Comparison of ENCODE assay signal across 28 cellular contexts in the genomic region with DNA sequence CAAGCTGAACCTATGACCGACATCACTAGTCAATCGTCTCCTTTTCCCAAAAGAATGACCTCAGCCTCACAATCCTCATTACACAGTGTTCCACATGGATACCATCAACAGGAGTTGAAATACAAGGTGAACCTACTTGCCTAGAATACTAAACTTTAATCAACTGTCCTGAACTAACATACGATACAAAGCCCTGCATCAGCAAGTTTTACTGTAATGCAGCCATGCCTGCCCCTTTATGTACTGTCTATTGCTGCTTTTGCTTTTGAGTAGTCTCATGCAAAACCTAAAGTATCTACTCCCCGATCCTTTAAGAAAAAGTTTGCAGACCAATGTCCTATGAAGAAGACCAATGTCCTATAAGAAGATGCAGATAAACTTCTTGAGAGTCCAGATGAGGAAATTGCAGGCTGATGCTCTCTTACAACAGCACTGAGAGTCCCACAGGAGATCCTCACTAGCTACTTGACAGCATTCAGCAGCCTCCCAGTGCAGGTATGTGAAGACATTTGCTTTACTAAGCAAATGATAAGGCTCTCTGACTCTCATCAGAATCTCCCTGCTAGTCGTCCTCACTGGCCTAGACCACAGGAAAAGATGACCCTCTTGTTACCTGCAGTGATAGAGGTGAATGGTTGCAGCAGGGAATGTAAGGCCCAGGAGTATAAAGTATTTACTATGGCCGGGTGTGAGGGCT.
"Had no signal": no experiment of that assay in that cellular context is flagged by ENCODE, and none has a peak within 500 bp of the region (broad histone marks: within the 10 kb centered on the region; RNA-seq: fewer than 3 reads in every experiment).

No MANE protein-coding gene starts in this region.

- H3K27me3 ChIP-seq: gastrocnemius medialis, right lobe of liver, tibial artery had no signal

- H3K4me1 ChIP-seq: parathyroid adenoma had no signal

- ATAC-seq: activated CD4-positive, alpha-beta T cell treated with anti-CD3 and anti-CD28 coated beads for 36 hours; activated naive CD4-positive, alpha-beta T cell treated with anti-CD3 and anti-CD28 coated beads, Interleukin-2, amount 50 U/mL, for 72 hours; activated T-helper 17 cell treated with anti-CD3 and anti-CD28 coated beads, Interleukin-2, amount 50 U/mL, for 72 hours; effector memory CD8-positive, alpha-beta T cell; esophagus mucosa; gastrocnemius medialis; left cardiac atrium had no signal

- H3K36me3 ChIP-seq: gastrocnemius medialis, right lobe of liver, tibial artery had no signal

- H3K4me3 Mint-ChIP-seq: activated B cell treated with CpG ODN at 0.5 μM for 24 hours; activated CD4-positive, alpha-beta T cell treated with anti-CD3 and anti-CD28 coated beads for 36 hours; activated T-cell treated with anti-CD3 and anti-CD28 coated beads, Interleukin-2, amount 50 U/mL, for 24 hours; activated T-helper 17 cell treated with anti-CD3 and anti-CD28 coated beads, Interleukin-2, amount 50 U/mL, for 72 hours; effector memory CD8-positive, alpha-beta T cell; nephron progenitor cell; stimulated activated naive CD8-positive, alpha-beta T cell treated with anti-CD3 and anti-CD28 coated beads, Interleukin-15, Interleukin-2, amounts not matched to agents 100 ng/mL and 50 ng/mL, for 24 hours had no signal

- H3K27me3 Mint-ChIP-seq: activated B cell treated with CpG ODN at 0.5 μM for 24 hours; activated CD4-positive, alpha-beta T cell treated with anti-CD3 and anti-CD28 coated beads for 36 hours; activated T-cell treated with anti-CD3 and anti-CD28 coated beads, Interleukin-2, amount 50 U/mL, for 24 hours; activated T-helper 17 cell treated with anti-CD3 and anti-CD28 coated beads, Interleukin-2, amount 50 U/mL, for 72 hours; effector memory CD8-positive, alpha-beta T cell; stimulated activated naive CD8-positive, alpha-beta T cell treated with anti-CD3 and anti-CD28 coated beads, Interleukin-15, Interleukin-2, amounts not matched to agents 100 ng/mL and 50 ng/mL, for 24 hours had no signal

- H3K27ac Mint-ChIP-seq: activated B cell treated with CpG ODN at 0.5 μM for 24 hours; activated CD4-positive, alpha-beta T cell treated with anti-CD3 and anti-CD28 coated beads for 36 hours; activated naive CD4-positive, alpha-beta T cell treated with anti-CD3 and anti-CD28 coated beads, Interleukin-2, amount 50 U/mL, for 72 hours; activated T-cell treated with anti-CD3 and anti-CD28 coated beads, Interleukin-2, amount 50 U/mL, for 24 hours; activated T-helper 17 cell treated with anti-CD3 and anti-CD28 coated beads, Interleukin-2, amount 50 U/mL, for 72 hours; effector memory CD8-positive, alpha-beta T cell; nephron progenitor cell; stimulated activated naive CD8-positive, alpha-beta T cell treated with anti-CD3 and anti-CD28 coated beads, Interleukin-15, Interleukin-2, amounts not matched to agents 100 ng/mL and 50 ng/mL, for 24 hours had no signal

- H3K9me3 Mint-ChIP-seq: activated T-helper 17 cell treated with anti-CD3 and anti-CD28 coated beads, Interleukin-2, amount 50 U/mL, for 72 hours; effector memory CD8-positive, alpha-beta T cell had no signal

- H3K9me3 ChIP-seq: gastrocnemius medialis, right lobe of liver, tibial artery had no signal

- DNase-seq: activated B cell treated with CpG ODN at 0.5 μM for 24 hours; activated CD4-positive, alpha-beta T cell treated with anti-CD3 and anti-CD28 coated beads for 36 hours; activated CD4-positive, alpha-beta T cell treated with anti-CD3 and anti-CD28 coated beads, Interleukin-2, amount 50 U/mL, for 4 hours; activated CD8-positive, alpha-beta memory T cell treated with anti-CD3 and anti-CD28 coated beads for 24 hours; activated CD8-positive, alpha-beta memory T cell treated with anti-CD3 and anti-CD28 coated beads, Interleukin-2, amount 50 U/mL, for 4 hours; activated T-cell treated with anti-CD3 and anti-CD28 coated beads, Interleukin-2, amount 50 U/mL, for 24 hours; aorta; central memory CD4-positive, alpha-beta T cell; dermis blood vessel endothelial cell; effector memory CD8-positive, alpha-beta T cell; gastrocnemius medialis; hypothalamus; left cardiac atrium; nephron progenitor cell; right lobe of liver; stimulated activated CD4-positive, alpha-beta T cell treated with anti-CD3 and anti-CD28 coated beads, Interleukin-1b, Interleukin-23, amount 100 ng/mL, for 48 hours; substantia nigra; T-helper 1 cell; tibial artery had no signal

- H3K27ac ChIP-seq: gastrocnemius medialis, parathyroid adenoma, right lobe of liver, skin epidermis, tibial artery had no signal

- FAIRE-seq: endothelial cell of umbilical vein, islet of Langerhans had no signal

- H3K4me3 ChIP-seq: gastrocnemius medialis, lung, right lobe of liver, skin epidermis, tibial artery had no signal
